10 cellular contexts compared by ENCODE assay signal in the genomic region with DNA sequence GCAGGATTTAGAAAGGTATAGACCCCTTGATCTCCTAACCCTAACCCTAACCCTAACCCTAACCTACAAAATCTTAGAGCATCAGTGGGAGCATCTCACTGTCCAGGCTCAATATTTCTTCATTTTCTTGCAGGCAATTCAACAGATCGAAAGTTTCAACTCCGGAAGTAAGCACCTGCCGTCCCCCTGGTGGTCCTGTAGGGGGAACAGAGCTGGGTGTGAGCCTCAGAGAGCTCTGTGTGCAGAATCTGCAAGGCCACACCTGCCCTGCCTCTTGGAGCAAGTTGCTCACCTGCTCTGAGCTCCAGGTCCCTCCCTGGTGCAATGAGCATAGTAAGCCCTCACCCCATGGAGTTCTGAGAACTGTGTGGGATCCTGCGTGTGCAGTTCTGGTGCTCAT. TPM values are rescaled to one million over a fixed set of nuclear protein-coding genes. Genes with fewer than 3 reads are reported as not detected.
"Had no signal": no experiment of that assay in that cellular context is flagged by ENCODE, and none has a peak within 500 bp of the region (broad histone marks: within the 10 kb centered on the region; RNA-seq: fewer than 3 reads in every experiment).

No MANE protein-coding gene starts in this region.

RNA-seq across cellular contexts. Expression of a gene that starts 9.3 kb away (rescaled TPM):
- total RNA-seq: activated CD4-positive, alpha-beta T cell treated with anti-CD3 and anti-CD28 coated beads, Interleukin-2, amount 10 ng/mL, durations not matched to agents 24 days and 14 days; activated CD8-positive, alpha-beta memory T cell treated with anti-CD3 and anti-CD28 coated beads for 36 hours; activated CD8-positive, alpha-beta T cell treated with anti-CD3 and anti-CD28 coated beads for 36 hours; activated naive CD8-positive, alpha-beta T cell treated with anti-CD3 and anti-CD28 coated beads, Interleukin-2, amount 10 ng/mL, durations not matched to agents 7 days and 5 days; activated T-helper 2 cell treated with anti-CD3 and anti-CD28 coated beads, Interferon-gamma antibody, Interleukin-2, Interleukin-4, amounts not matched to agents 10 μg/mL and 5 μg/mL and 100 μg/mL, durations not matched to agents 14 hours and 24 hours and 36 hours; ascending aorta; cardiac muscle cell; LHCN-M2; M059J; Right ventricle myocardium superior had no signal
- polyA plus RNA-seq: cardiac muscle cell had no signal
